8 cellular contexts compared by ENCODE assay signal in the genomic region with DNA sequence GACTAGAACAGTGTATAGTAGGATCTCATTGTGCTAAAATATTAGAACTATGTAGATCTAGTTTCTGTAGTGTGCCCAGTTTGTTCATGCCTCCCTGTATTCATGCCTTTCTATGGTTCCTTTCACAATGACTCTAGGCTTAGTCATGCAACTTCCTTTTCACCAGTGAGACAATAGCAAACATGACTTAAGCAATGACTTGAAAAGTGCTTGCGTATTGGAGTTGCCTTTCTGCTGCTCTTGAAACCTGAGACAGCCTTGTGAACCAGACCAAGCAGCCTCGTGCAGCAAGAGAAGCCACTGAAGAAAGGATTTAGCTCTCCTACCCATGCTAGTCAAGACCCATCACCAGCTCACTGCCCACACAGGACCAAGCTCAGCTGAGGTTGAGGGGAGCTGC.
DNase-seq lines count a peak whose midpoint lies in the region; ATAC-seq and TF ChIP-seq lines count a peak whose summit lies in the region.

No MANE protein-coding gene starts in this region.

- H3K4ac ChIP-seq in IMR-90 (ENCODE audit: low read depth, low read length): peak overlapping the region; percentile 85

- H3K4me1 ChIP-seq in IMR-90 (ENCODE audit: control insufficient read depth, insufficient read depth, low read length) (peaks cover 10% of the 10 kb centered on the region), left ventricle myocardium inferior (no peaks in the 10 kb centered on the region), gastrocnemius medialis (no peaks in the 10 kb centered on the region)

- H3K9me3 ChIP-seq in IMR-90 (ENCODE audit: control insufficient read depth, insufficient read depth, low read length) (no peaks in the 10 kb centered on the region), left ventricle myocardium inferior (replicated peaks) (peaks cover 24% of the 10 kb centered on the region), gastrocnemius medialis (peaks cover 0 to 5% (median 0%) of the 10 kb centered on the region in 3 donors)

- no TSS peak for BruUV-seq in IMR-90 (replicated peaks; lab: Mats Ljungman, UMichigan)

- H3K23ac ChIP-seq in IMR-90 (ENCODE audit: low read depth, low read length): peak overlapping the region; percentile 51; the same call in 1 of the 2 replicates

- no peaks in the 10 kb centered on the region for H3K36me3 ChIP-seq in IMR-90 (ENCODE audit: control insufficient read depth, insufficient read depth, low read length)
- H3K36me3 ChIP-seq in left ventricle myocardium inferior: no peaks in the 10 kb centered on the region
- no peaks in the 10 kb centered on the region for H3K36me3 ChIP-seq in gastrocnemius medialis

- H2AK9ac ChIP-seq in IMR-90 (replicated peaks; ENCODE audit: low read depth, low read length, poor library complexity): peak overlapping the region; percentile 13

- H3K27me3 ChIP-seq in IMR-90 (ENCODE audit: control insufficient read depth, insufficient read depth, low read length) (no peaks in the 10 kb centered on the region), left ventricle myocardium inferior (ENCODE audit: low read depth) (peaks cover 3% of the 10 kb centered on the region), gastrocnemius medialis (no peaks in the 10 kb centered on the region)

- H3K14ac ChIP-seq in IMR-90 (replicated peaks; ENCODE audit: low read depth, low read length): peak overlapping the region; percentile 70

- peak; percentile 8; the same call in 1 of the 2 replicates for TF ChIP-seq RAD21 in IMR-90 (IDR thresholded peaks at IDR 0.05; ENCODE audit: low read length)

- peak overlapping the region; percentile 17 to 79 for H4K8ac ChIP-seq in IMR-90 (ENCODE audit: low read depth in 2 of 2, low read length in 2 of 2)

- peak overlapping the region; percentile 75; the same call in 2 of the 3 replicates for H2BK15ac ChIP-seq in IMR-90 (ENCODE audit: low read depth, low read length)

- intact Hi-C loops in IMR-90 (cut with micrococcal nuclease) (loop anchor here (10.0 kb wide), 1 partner anchor 380 kb away; a partner anchor contains a TSS), left ventricle myocardium inferior (cut with micrococcal nuclease) (no loop called here), gastrocnemius medialis (cut with DNase I; ENCODE audit: low total_unique reads) (no loop called here)

- ATAC-seq in GM21423 (IDR thresholded peaks at IDR 0.05; ENCODE audit: unreplicated experiment) (peak; percentile 61), IMR-90 (ENCODE audit: low read depth) (peak; percentile 90), gastrocnemius medialis (no peak)

- H3K9me3 Mint-ChIP-seq in activated CD4-positive, alpha-beta memory T cell treated with anti-CD3 and anti-CD28 coated beads, Interleukin-2, amount 10 ng/mL, durations not matched to agents 7 days and 5 days: peaks cover 11% of the 10 kb centered on the region

- no peak overlapping the region for H3K4me2 ChIP-seq in IMR-90 (ENCODE audit: low read depth, low read length)

- H2AFZ ChIP-seq in IMR-90 (replicated peaks; ENCODE audit: low read length, poor library complexity): peak overlapping the region; percentile 80

- no peaks in the 10 kb centered on the region for H4K20me1 ChIP-seq in IMR-90 (ENCODE audit: insufficient read depth, low read length)

- no peaks in the 10 kb centered on the region for H3K36me3 Mint-ChIP-seq in activated CD4-positive, alpha-beta memory T cell treated with anti-CD3 and anti-CD28 coated beads, Interleukin-2, amount 10 ng/mL, durations not matched to agents 7 days and 5 days (ENCODE audit: low read depth)

- TF ChIP-seq POLR2A in IMR-90 (IDR thresholded peaks at IDR 0.05; ENCODE audit: low read depth, low read length) (0 out of 2 replicates have a peak, but pooled peaks have one; percentile 35), gastrocnemius medialis (IDR thresholded peaks at IDR 0.05) (no peak)

- CTCF ChIA-PET in IMR-90 (lab: Yijun Ruan, JAX): no interaction called here
- CTCF ChIA-PET in activated CD4-positive, alpha-beta memory T cell treated with anti-CD3 and anti-CD28 coated beads, Interleukin-2, amount 10 ng/mL, durations not matched to agents 7 days and 5 days (lab: Charles Lee): no interaction called here

- no peak overlapping the region for H3K4me3 Mint-ChIP-seq in activated CD4-positive, alpha-beta memory T cell treated with anti-CD3 and anti-CD28 coated beads, Interleukin-2, amount 10 ng/mL, durations not matched to agents 7 days and 5 days

- no peak overlapping the region for H3K4me3 ChIP-seq in IMR-90 (ENCODE audit: insufficient read depth, low read depth, low read length)
- H3K4me3 ChIP-seq in left ventricle myocardium inferior: no peak overlapping the region
- H3K4me3 ChIP-seq in gastrocnemius medialis: no peak overlapping the region

- peak overlapping the region; percentile 86 for H2BK5ac ChIP-seq in IMR-90 (ENCODE audit: low read depth, low read length, poor library complexity, severe bottlenecking)

- H3K56ac ChIP-seq in IMR-90 (ENCODE audit: extremely low read depth, insufficient read depth, low read length): peak overlapping the region; percentile 45; the same call in 1 of the 2 replicates

- H2BK120ac ChIP-seq in IMR-90 (ENCODE audit: low read depth, low read length): peak overlapping the region; percentile 90

- H2BK20ac ChIP-seq in IMR-90 (ENCODE audit: low read depth, low read length): peak overlapping the region; percentile 92; the same call in 1 of the 2 replicates

- H4K91ac ChIP-seq in IMR-90 (ENCODE audit: insufficient read depth, low read depth, low read length): peak overlapping the region; percentile 84

- DNase-seq in ACHN (peak; percentile 35), IMR-90 (peak; percentile 99), epidermal melanocyte (ENCODE audit: insufficient read length, low spot score) (peak; percentile 22), NCI-H69 (lab: John Stamatoyannopoulos, UW) (no peak), left ventricle myocardium inferior (no peak), gastrocnemius medialis (no peak)
- DNase-seq in activated CD4-positive, alpha-beta memory T cell treated with anti-CD3 and anti-CD28 coated beads, Interleukin-2, amount 10 ng/mL, durations not matched to agents 7 days and 5 days: no peak

- peak overlapping the region; percentile 15; the same call in 1 of the 2 replicates for H4K5ac ChIP-seq in IMR-90 (ENCODE audit: low read depth, low read length)

- H3K9ac ChIP-seq in IMR-90 (ENCODE audit: low read depth, low read length): no peak overlapping the region; the same call in 1 of the 2 replicates

- H3K27me3 Mint-ChIP-seq in activated CD4-positive, alpha-beta memory T cell treated with anti-CD3 and anti-CD28 coated beads, Interleukin-2, amount 10 ng/mL, durations not matched to agents 7 days and 5 days: no peaks in the 10 kb centered on the region

- peak overlapping the region; percentile 87 for H2AK5ac ChIP-seq in IMR-90 (ENCODE audit: low read depth, low read length)

- peaks cover 13% of the 10 kb centered on the region for H3K9me1 ChIP-seq in IMR-90 (ENCODE audit: insufficient read depth, low read length)

- in situ Hi-C loops in ACHN (cut with HindIII; ENCODE audit: low pct_ligation_motif_present, low pct_unique_long_range_greater_than_20kb, low sequenced_read_pairs) (no loop called here), IMR-90 (cut with MboI; ENCODE audit: low sequenced_read_pairs) (no loop called here), gastrocnemius medialis (cut with MboI; ENCODE audit: low sequenced_read_pairs in 4 of 4) (no loop called here)

- dilution Hi-C loops in IMR-90 (cut with HindIII; ENCODE audit: low sequenced_read_pairs, unreplicated experiment): no loop called here

- H3K18ac ChIP-seq in IMR-90 (ENCODE audit: low read depth, low read length): peak overlapping the region; percentile 64

- no CpG with 5 or more reads among the region's 2 CpGs for whole genome bisulfite sequencing in IMR-90 (ENCODE audit: extremely low coverage in 2 of 2, insufficient read length in 1 of 2), 2 experiments

- H3K4me1 Mint-ChIP-seq in activated CD4-positive, alpha-beta memory T cell treated with anti-CD3 and anti-CD28 coated beads, Interleukin-2, amount 10 ng/mL, durations not matched to agents 7 days and 5 days: no peaks in the 10 kb centered on the region

- TF ChIP-seq CTCF in IMR-90 (conservative IDR thresholded peaks at IDR 0.05; ENCODE audit: low read depth, low read length) (no peak), left ventricle myocardium inferior (IDR thresholded peaks at IDR 0.05; ENCODE audit: borderline replicate concordance) (no peak), gastrocnemius medialis (IDR thresholded peaks at IDR 0.05 in 4 of 5, conservative IDR thresholded peaks at IDR 0.05 in 1 of 5) (no peak)

- no peak overlapping the region for H3K27ac Mint-ChIP-seq in activated CD4-positive, alpha-beta memory T cell treated with anti-CD3 and anti-CD28 coated beads, Interleukin-2, amount 10 ng/mL, durations not matched to agents 7 days and 5 days

- POLR2A ChIA-PET in IMR-90 (lab: Charles Lee; ENCODE audit: unreplicated experiment): no interaction called here
- POLR2A ChIA-PET in activated CD4-positive, alpha-beta memory T cell treated with anti-CD3 and anti-CD28 coated beads, Interleukin-2, amount 10 ng/mL, durations not matched to agents 7 days and 5 days (lab: Charles Lee): no interaction called here

- H3K79me1 ChIP-seq in IMR-90 (ENCODE audit: low read depth in 1 of 2, low read length in 2 of 2): no peaks in the 10 kb centered on the region

- peak overlapping the region; percentile 83 for H3K27ac ChIP-seq in IMR-90 (ENCODE audit: insufficient read depth, low read length)
- H3K27ac ChIP-seq in left ventricle myocardium inferior (replicated peaks): no peak overlapping the region
- no peak overlapping the region for H3K27ac ChIP-seq in gastrocnemius medialis

TF ChIP-seq in IMR-90, 13 proteins besides CTCF, POLR2A, EP300 and RAD21 (continues in another document):
- TF ChIP-seq CEBPB (IDR thresholded peaks at IDR 0.05; ENCODE audit: low read depth, low read length) (peak; percentile 99), BHLHE40 (IDR thresholded peaks at IDR 0.05; ENCODE audit: low read depth, low read length) (peak; percentile 57; the same call in 1 of the 2 replicates), RFX5 (IDR thresholded peaks at IDR 0.05; ENCODE audit: low read depth, low read length) (no peak), MXI1 (IDR thresholded peaks at IDR 0.05; ENCODE audit: borderline replicate concordance, low read depth, low read length) (no peak), SMC3 (IDR thresholded peaks at IDR 0.05; ENCODE audit: low read depth, low read length) (peak; percentile 21; the same call in 1 of the 2 replicates), NFE2L2 (IDR thresholded peaks at IDR 0.05; ENCODE audit: low read depth, low read length) (0 out of 2 replicates have a peak, but pooled peaks have one; percentile 41), FOS (IDR thresholded peaks at IDR 0.05; ENCODE audit: low read depth, low read length) (peak; percentile 87), CHD1 (IDR thresholded peaks at IDR 0.05; ENCODE audit: low read depth, low read length) (no peak), MAFK (IDR thresholded peaks at IDR 0.05; ENCODE audit: low read depth, low read length) (peak; percentile 67)

Comparison
In these comparisons a context has a peak if more than half of its experiments do, and no peak if none do; other contexts are left out.
1. DNase-seq: peak in ACHN (single experiment), IMR-90 (single experiment) and epidermal melanocyte (single experiment); none in NCI-H69 (single experiment), left ventricle myocardium inferior (single experiment), activated CD4-positive, alpha-beta memory T cell treated with anti-CD3 and anti-CD28 coated beads, Interleukin-2, amount 10 ng/mL, durations not matched to agents 7 days and 5 days (single experiment) and gastrocnemius medialis (0 of 2).
2. ATAC-seq: peak in GM21423 (single experiment) and IMR-90 (single experiment); none in gastrocnemius medialis (0 of 2).